ENCODE assay signal across 17 cellular contexts in genomic region chr11:126518130-126518995, GRCh38.
DNase-seq lines count a peak whose midpoint lies in the region; ATAC-seq and TF ChIP-seq lines count a peak whose summit lies in the region.
"Had no signal": no experiment of that assay in that cellular context is flagged by ENCODE, and none has a peak within 500 bp of the region (broad histone marks: within the 10 kb centered on the region; RNA-seq: fewer than 3 reads in every experiment).

No MANE protein-coding gene starts in this region.

- intact Hi-C loops in PC-3 (cut with micrococcal nuclease): no loop called here

- peak; percentile 51 for DNase-seq in activated effector memory CD4-positive, alpha-beta T cell treated with anti-CD3 and anti-CD28 coated beads, Interleukin-2, amount 50 U/mL, for 16 hours
- no peak for DNase-seq in activated effector memory CD4-positive, alpha-beta T cell treated with Interleukin-2 at 50 U/mL for 16 hours
- DNase-seq in NCI-H69 (lab: John Stamatoyannopoulos, UW): peak; percentile 31
- peak; percentile 71 for DNase-seq in glutamatergic neuron
- DNase-seq in retina: peak; percentile 54
- no peak for DNase-seq in suprapubic skin (ENCODE audit: low spot score in 2 of 2)
- no peak for DNase-seq in NCI-H1436 treated with DMSO at 0.1 percent for 48 hours (lab: John Stamatoyannopoulos, UW)
- no peak for DNase-seq in PC-3
- DNase-seq: CD8-positive, alpha-beta memory T cell; Kasumi-1; MM.1S; NCI-H1092 treated with DMSO at 0.1 percent for 48 hours; NCI-H2029; SIG-M5 had no signal

- no peak for TF ChIP-seq POLR2A in suprapubic skin (IDR thresholded peaks at IDR 0.05)

- H3K27me3 Mint-ChIP-seq in glutamatergic neuron (ENCODE audit: unreplicated experiment): peaks cover 13% of the 10 kb centered on the region

- POLR2A ChIA-PET in PC-3 (lab: Charles Lee; ENCODE audit: unreplicated experiment): no interaction called here

- no peak overlapping the region for H2AFZ ChIP-seq in PC-3 (ENCODE audit: low read length)

- no peaks in the 10 kb centered on the region for H4K20me1 ChIP-seq in PC-3 (ENCODE audit: low read length)
- H4K20me1 ChIP-seq: BLaER1 treated with 17β-estradiol and CSF1 and Interleukin-3, amounts not matched to agents 10 nM and 100 nM had no signal

- TF ChIP-seq EP300 in suprapubic skin (IDR thresholded peaks at IDR 0.05): no peak

- H3K4me2 ChIP-seq in PC-3 (ENCODE audit: low read length): no peak overlapping the region
- H3K4me2 ChIP-seq: BLaER1 treated with 17β-estradiol and CSF1 and Interleukin-3, amounts not matched to agents 10 nM and 100 nM had no signal

- H3K27ac ChIP-seq in suprapubic skin (no peak overlapping the region), PC-3 (ENCODE audit: low read length) (no peak overlapping the region)
- H3K27ac ChIP-seq: BLaER1 treated with 17β-estradiol and CSF1 and Interleukin-3, amounts not matched to agents 10 nM and 100 nM; HL-60 had no signal

- CTCF ChIA-PET in PC-3 (lab: Charles Lee): no interaction called here

- H3K9me3 ChIP-seq in suprapubic skin: no peaks in the 10 kb centered on the region
- H3K9me3 ChIP-seq in PC-3 (ENCODE audit: low read length): no peaks in the 10 kb centered on the region
- H3K9me3 ChIP-seq: BLaER1 treated with 17β-estradiol and CSF1 and Interleukin-3, amounts not matched to agents 10 nM and 100 nM had no signal

- peaks cover under 1% of the 10 kb centered on the region for H3K27me3 ChIP-seq in suprapubic skin
- H3K27me3 ChIP-seq in PC-3 (ENCODE audit: low read length): peaks cover 89% of the 10 kb centered on the region
- H3K27me3 ChIP-seq: BLaER1 treated with 17β-estradiol and CSF1 and Interleukin-3, amounts not matched to agents 10 nM and 100 nM had no signal

- no peak for ATAC-seq in PC-3

- H3K9me3 Mint-ChIP-seq in glutamatergic neuron (ENCODE audit: unreplicated experiment): peaks cover 9% of the 10 kb centered on the region
- H3K9me3 Mint-ChIP-seq: IgD-negative memory B cell had no signal

- H3K4me1 ChIP-seq in suprapubic skin (no peaks in the 10 kb centered on the region), PC-3 (ENCODE audit: insufficient read depth, low read length) (no peaks in the 10 kb centered on the region)

- peak overlapping the region; percentile 68 for H3K4me3 Mint-ChIP-seq in glutamatergic neuron (ENCODE audit: unreplicated experiment)
- H3K4me3 Mint-ChIP-seq: CD8-positive, alpha-beta memory T cell; IgD-negative memory B cell had no signal

- H3K4me3 ChIP-seq in suprapubic skin (no peak overlapping the region), PC-3 (ENCODE audit: low read length) (no peak overlapping the region)
- H3K4me3 ChIP-seq: BLaER1 treated with 17β-estradiol and CSF1 and Interleukin-3, amounts not matched to agents 10 nM and 100 nM had no signal

- H3K36me3 Mint-ChIP-seq in glutamatergic neuron (ENCODE audit: unreplicated experiment): no peaks in the 10 kb centered on the region
- H3K36me3 Mint-ChIP-seq: CD8-positive, alpha-beta memory T cell; IgD-negative memory B cell had no signal

- no peak for TF ChIP-seq CTCF in glutamatergic neuron (IDR thresholded peaks at IDR 0.05; ENCODE audit: partially characterized antibody, unreplicated experiment)
- TF ChIP-seq CTCF in suprapubic skin (IDR thresholded peaks at IDR 0.05): no peak
- TF ChIP-seq CTCF in PC-3 (conservative IDR thresholded peaks at IDR 0.05; ENCODE audit: low read depth, low read length): no peak

- H3K27ac Mint-ChIP-seq in glutamatergic neuron (ENCODE audit: unreplicated experiment): peak overlapping the region; percentile 88
- H3K27ac Mint-ChIP-seq: CD8-positive, alpha-beta memory T cell; IgD-negative memory B cell had no signal

- WGBS in suprapubic skin: 61% methylated on average over 19 of the region's 19 CpGs

- no peaks in the 10 kb centered on the region for H3K79me2 ChIP-seq in PC-3 (ENCODE audit: low read length)

- no peaks in the 10 kb centered on the region for H3K9me2 ChIP-seq in PC-3 (replicated peaks; ENCODE audit: low read length)

- BruUV-seq in PC-3 (replicated peaks; lab: Mats Ljungman, UMichigan): no TSS peak

- no peaks in the 10 kb centered on the region for H3K36me3 ChIP-seq in suprapubic skin
- no peaks in the 10 kb centered on the region for H3K36me3 ChIP-seq in PC-3 (ENCODE audit: low read depth, low read length)
- H3K36me3 ChIP-seq: BLaER1 treated with 17β-estradiol and CSF1 and Interleukin-3, amounts not matched to agents 10 nM and 100 nM had no signal

- no peaks in the 10 kb centered on the region for H3F3A ChIP-seq in PC-3 (ENCODE audit: low read length, unreplicated experiment)

- no peak overlapping the region for H3K9ac ChIP-seq in PC-3 (ENCODE audit: low read length)
- H3K9ac ChIP-seq: BLaER1 treated with 17β-estradiol and CSF1 and Interleukin-3, amounts not matched to agents 10 nM and 100 nM had no signal

- peaks cover 37% of the 10 kb centered on the region for H3K4me1 Mint-ChIP-seq in glutamatergic neuron (ENCODE audit: low read depth, unreplicated experiment)
- H3K4me1 Mint-ChIP-seq: CD8-positive, alpha-beta memory T cell; IgD-negative memory B cell had no signal

Comparison
In these comparisons a context has a peak if more than half of its experiments do, and no peak if none do; other contexts are left out.
1. DNase-seq: peak in activated effector memory CD4-positive, alpha-beta T cell treated with anti-CD3 and anti-CD28 coated beads, Interleukin-2, amount 50 U/mL, for 16 hours (single experiment), NCI-H69 (single experiment), glutamatergic neuron (single experiment) and retina (single experiment); none in activated effector memory CD4-positive, alpha-beta T cell treated with Interleukin-2 at 50 U/mL for 16 hours (single experiment), suprapubic skin (0 of 2), NCI-H1436 treated with DMSO at 0.1 percent for 48 hours (single experiment) and PC-3 (single experiment).